ENCODE assay signal across 8 cellular contexts in genomic region chr13:113298001-113298945, GRCh38. TPM values are rescaled to one million over a fixed set of nuclear protein-coding genes. Genes with fewer than 3 reads are reported as not detected.
DNase-seq lines count a peak whose midpoint lies in the region; ATAC-seq and TF ChIP-seq lines count a peak whose summit lies in the region.

No MANE protein-coding gene starts in this region.

- 48% methylated on average over 14 of the region's 21 CpGs for WGBS in HUES64

- intact Hi-C loops in lower lobe of right lung (cut with DNase I) = no loop called here
- intact Hi-C loops in left colon (cut with DNase I, micrococcal nuclease) = no loop called here

- H3K9me3 ChIP-seq in HUES64 (ENCODE audit: insufficient read depth, low read depth, low read length) (no peaks in the 10 kb centered on the region), lower lobe of right lung (no peaks in the 10 kb centered on the region)

- H3K4me3 ChIP-seq in AG10803 (ENCODE audit: low read length) (peak overlapping the region; percentile 92), HUES64 (ENCODE audit: low read length) (peak overlapping the region; percentile 98), lower lobe of right lung (peak overlapping the region; percentile 95)

- DNase-seq in AG10803 (ENCODE audit: low read depth) (no peak), astrocyte of the hippocampus (ENCODE audit: low read depth, low spot score) (peak; percentile 21), lower lobe of right lung (no peak), midbrain (lab: John Stamatoyannopoulos, UW) (no peak), left colon (no peak)

- peak overlapping the region; percentile 92 for H3K9ac ChIP-seq in HUES64 (ENCODE audit: low read depth, low read length)

- H3K27me3 ChIP-seq in HUES64 (ENCODE audit: insufficient read depth, low read length) (peaks cover 1% of the 10 kb centered on the region; the same call in 1 of the 2 replicates), lower lobe of right lung (ENCODE audit: low read depth) (peaks cover 4% of the 10 kb centered on the region)

- H3K27ac ChIP-seq in HUES64 (ENCODE audit: low read depth, low read length) (no peak overlapping the region), lower lobe of right lung (peak overlapping the region; percentile 90)

- H3K36me3 ChIP-seq in HUES64 (ENCODE audit: insufficient read depth, low read length) = peaks cover 5% of the 10 kb centered on the region; the same call in 1 of the 2 replicates
- peaks cover 8% of the 10 kb centered on the region for H3K36me3 ChIP-seq in lower lobe of right lung

- TF ChIP-seq CTCF in AG10803 (conservative IDR thresholded peaks at IDR 0.05; ENCODE audit: low read length) = no peak
- TF ChIP-seq CTCF in lower lobe of right lung (IDR thresholded peaks at IDR 0.05) = no peak

- H3K4me1 ChIP-seq in HUES64 (ENCODE audit: insufficient read depth, low read length) (no peaks in the 10 kb centered on the region), lower lobe of right lung (peaks cover 34% of the 10 kb centered on the region)

- ATAC-seq in lower lobe of right lung (no peak), left colon (no peak), GM19452 (IDR thresholded peaks at IDR 0.05; ENCODE audit: unreplicated experiment) (no peak), HG03108 (IDR thresholded peaks at IDR 0.05; ENCODE audit: unreplicated experiment) (no peak)

RNA-seq across cellular contexts. Expression of gene LAMP1, which starts 1.2 kb away (rescaled TPM):
- polyA plus RNA-seq in HUES64 (2013, experiment 1 of 2) = 116 TPM
- 112 TPM for polyA plus RNA-seq in HUES64 (2013, experiment 2 of 2)
- total RNA-seq in lower lobe of right lung (353 TPM), left colon (100 to 1,000 TPM; 203 to 216 TPM)
